Comparison of ENCODE assay signal across 8 cellular contexts in genomic region chr2:94986392-94986963, GRCh38. TPM values are rescaled to one million over a fixed set of nuclear protein-coding genes. Genes with fewer than 3 reads are reported as not detected.
DNase-seq lines count a peak whose midpoint lies in the region; ATAC-seq and TF ChIP-seq lines count a peak whose summit lies in the region.

No MANE protein-coding gene starts in this region.

- in situ Hi-C loops in GM13977 (cut with MboI; ENCODE audit: low pct_unique_long_range_greater_than_20kb, low sequenced_read_pairs, unreplicated experiment): no loop called here

- no peak overlapping the region for H3K4me3 ChIP-seq in gastroesophageal sphincter

- ATAC-seq in HG02973 (IDR thresholded peaks at IDR 0.05; ENCODE audit: unreplicated experiment) (peak; percentile 66), gastroesophageal sphincter (no peak), HG03108 (IDR thresholded peaks at IDR 0.05; ENCODE audit: unreplicated experiment) (no peak)

- H3K36me3 ChIP-seq in gastroesophageal sphincter: no peaks in the 10 kb centered on the region

- DNase-seq in AG20443 (ENCODE audit: low spot score) (peak; percentile 87), GM13977 (ENCODE audit: low spot score) (peak; percentile 71), NCI-H345 (lab: John Stamatoyannopoulos, UW) (peak; percentile 56), activated T-cell treated with anti-CD3 and anti-CD28 coated beads for 24 hours (ENCODE audit: low read depth) (peak; percentile 8), pons (ENCODE audit: low spot score) (peak; percentile 81)

- TF ChIP-seq CTCF in GM13977 (IDR thresholded peaks at IDR 0.05; ENCODE audit: extremely low read depth, insufficient read depth, missing control alignments): peak; percentile 73
- TF ChIP-seq CTCF in gastroesophageal sphincter (IDR thresholded peaks at IDR 0.05): peak in 3 of 4 experiments; percentile 37 to 63 (median 51)

- TF ChIP-seq POLR2A in gastroesophageal sphincter (IDR thresholded peaks at IDR 0.05): no peak

- TF ChIP-seq EP300 in gastroesophageal sphincter (IDR thresholded peaks at IDR 0.05): no peak

- no peak overlapping the region for H3K27ac ChIP-seq in gastroesophageal sphincter

- no peaks in the 10 kb centered on the region for H3K4me1 ChIP-seq in gastroesophageal sphincter

- 49 to 55% methylated on average over 3 of the region's 3 CpGs for WGBS in gastroesophageal sphincter (ENCODE audit: low coverage in 1 of 2), 2 donors

- H3K9me3 ChIP-seq in gastroesophageal sphincter: no peaks in the 10 kb centered on the region

- H3K27me3 ChIP-seq in gastroesophageal sphincter: peaks cover 38% of the 10 kb centered on the region

RNA-seq across cellular contexts. Expression of gene MAL, which starts 39.0 kb away (rescaled TPM):
- total RNA-seq in gastroesophageal sphincter: 10 to 100 TPM; 21.3 to 39.8 (median 32.0) TPM

Comparison
In these comparisons a context has a peak if more than half of its experiments do, and no peak if none do; other contexts are left out.
1. DNase-seq: peak in every context shown above with its lines; median percentile 87 in AG20443; 81 in pons; 71 in GM13977; 56 in NCI-H345; 8 in activated T-cell treated with anti-CD3 and anti-CD28 coated beads for 24 hours.